ENCODE assay signal across 1 cellular context in genomic region chr19:15235796-15236195, GRCh38.
TF ChIP-seq lines count a peak whose summit lies in the region.

No MANE protein-coding gene starts in this region.

TF ChIP-seq in GM12878, 131 proteins besides CTCF, POLR2A, EP300 and RAD21 (continued from another document):
- TF ChIP-seq CUX1 (IDR thresholded peaks at IDR 0.05; ENCODE audit: insufficient replicate concordance, low read depth, low read length) (no peak), HDGF (IDR thresholded peaks at IDR 0.05) (no peak), CBX3 (IDR thresholded peaks at IDR 0.05; ENCODE audit: borderline replicate concordance, low read depth) (no peak), BACH1 (IDR thresholded peaks at IDR 0.05; ENCODE audit: borderline replicate concordance) (no peak), ELK1 (IDR thresholded peaks at IDR 0.05; ENCODE audit: low read depth, low read length) (no peak), SREBF1 (IDR thresholded peaks at IDR 0.05; ENCODE audit: low read length) (no peak), CHD4 (IDR thresholded peaks at IDR 0.05) (no peak), RELA (IDR thresholded peaks at IDR 0.05; ENCODE audit: borderline replicate concordance, partially characterized antibody) (no peak)
- TF ChIP-seq, protein P1, sequence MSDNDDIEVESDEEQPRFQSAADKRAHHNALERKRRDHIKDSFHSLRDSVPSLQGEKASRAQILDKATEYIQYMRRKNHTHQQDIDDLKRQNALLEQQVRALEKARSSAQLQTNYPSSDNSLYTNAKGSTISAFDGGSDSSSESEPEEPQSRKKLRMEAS (IDR thresholded peaks at IDR 0.05; ENCODE audit: low read depth, low read length): no peak
